Comparison of ENCODE assay signal across 11 cellular contexts in the genomic region with DNA sequence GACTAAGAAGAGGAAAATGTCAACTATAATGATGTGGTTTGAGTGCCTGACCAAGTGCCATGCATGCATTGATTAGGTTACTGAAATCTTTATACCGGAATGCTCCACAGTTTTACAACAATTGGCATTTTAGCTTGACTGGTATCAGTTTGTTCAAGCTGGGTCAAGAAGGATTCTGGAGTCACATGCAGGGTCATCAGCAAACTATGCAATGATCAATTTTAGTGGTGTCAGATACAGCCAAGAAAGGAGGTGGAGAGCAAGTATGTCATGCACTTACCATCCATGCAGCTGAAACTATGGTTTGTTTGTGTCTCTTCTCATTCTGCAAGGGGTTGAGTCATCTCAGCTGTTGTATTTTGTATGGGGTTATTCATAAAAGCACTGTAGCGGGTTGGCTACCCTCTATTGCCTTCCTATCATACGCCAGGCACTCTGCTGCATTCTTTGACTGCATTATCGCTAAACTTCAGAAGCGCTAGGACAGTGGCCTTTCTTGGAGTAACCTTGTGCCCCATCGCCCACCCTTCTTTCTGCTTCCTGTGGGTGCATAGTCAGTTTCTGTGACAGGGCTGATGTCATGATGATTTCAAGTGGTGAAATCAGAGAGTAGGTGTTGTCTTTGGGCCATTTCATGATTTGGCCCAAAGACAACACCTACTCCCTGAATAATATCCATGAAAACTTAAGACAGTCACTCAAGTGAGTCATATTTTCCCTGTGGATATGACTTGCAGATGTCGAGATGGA.
DNase-seq lines count a peak whose midpoint lies in the region; ATAC-seq and TF ChIP-seq lines count a peak whose summit lies in the region.
"Had no signal": no experiment of that assay in that cellular context is flagged by ENCODE, and none has a peak within 500 bp of the region (broad histone marks: within the 10 kb centered on the region; RNA-seq: fewer than 3 reads in every experiment).

No MANE protein-coding gene starts in this region.

- H3K79me2 ChIP-seq in mesendoderm (ENCODE audit: control insufficient read depth, insufficient read depth, low read length) = no peaks in the 10 kb centered on the region

- H3K36me3 ChIP-seq in heart right ventricle = no peaks in the 10 kb centered on the region
- H3K36me3 ChIP-seq in mesendoderm (ENCODE audit: control insufficient read depth, insufficient read depth, low read length) = no peaks in the 10 kb centered on the region

- H3K27ac ChIP-seq in heart right ventricle (peak overlapping the region in 5 of 10 donors; percentile 3 to 67 (median 43)), mesendoderm (ENCODE audit: low read depth, low read length) (no peak overlapping the region)
- no peak overlapping the region for H3K27ac ChIP-seq in CD4-positive, alpha-beta T cell (ENCODE audit: low read depth, low read length)
- H3K27ac ChIP-seq: VCaP had no signal

- H3K9me3 Mint-ChIP-seq in activated T-helper 17 cell treated with anti-CD3 and anti-CD28 coated beads, Interleukin-2, amount 50 U/mL, for 72 hours = no peaks in the 10 kb centered on the region
- H3K9me3 Mint-ChIP-seq in CD4-positive, alpha-beta T cell = no peaks in the 10 kb centered on the region

- peaks cover 0 to 32% (median 8%) of the 10 kb centered on the region in 9 donors for H3K4me1 ChIP-seq in heart right ventricle
- H3K4me1 ChIP-seq in mesendoderm (ENCODE audit: control insufficient read depth, low read depth, low read length) = no peaks in the 10 kb centered on the region

- no peak overlapping the region for H2BK5ac ChIP-seq in mesendoderm (ENCODE audit: low read length)

- 72 to 79% methylated on average over 7 of the region's 7 CpGs for WGBS in heart right ventricle, 2 donors
- no CpG with 5 or more reads among the region's 7 CpGs for WGBS in mesendoderm (ENCODE audit: extremely low coverage, insufficient coverage, low lambda C conversion rate)

- peaks cover 13% of the 10 kb centered on the region for H3K27me3 Mint-ChIP-seq in activated T-helper 17 cell treated with anti-CD3 and anti-CD28 coated beads, Interleukin-2, amount 50 U/mL, for 72 hours
- peaks cover 35% of the 10 kb centered on the region for H3K27me3 Mint-ChIP-seq in CD4-positive, alpha-beta T cell

- peak overlapping the region; percentile 63 for H3K27ac Mint-ChIP-seq in activated T-helper 17 cell treated with anti-CD3 and anti-CD28 coated beads, Interleukin-2, amount 50 U/mL, for 72 hours
- H3K27ac Mint-ChIP-seq in CD4-positive, alpha-beta T cell = no peak overlapping the region

- H2AK5ac ChIP-seq in mesendoderm (ENCODE audit: low read length) = no peak overlapping the region

- H3K56ac ChIP-seq in mesendoderm (ENCODE audit: low read length) = no peak overlapping the region

- peak overlapping the region; percentile 10 for H3K4me3 Mint-ChIP-seq in activated T-helper 17 cell treated with anti-CD3 and anti-CD28 coated beads, Interleukin-2, amount 50 U/mL, for 72 hours
- H3K4me3 Mint-ChIP-seq in CD4-positive, alpha-beta T cell = no peak overlapping the region

- H3K4ac ChIP-seq in mesendoderm (ENCODE audit: low read depth, low read length) = no peak overlapping the region

- no peak overlapping the region for H3K18ac ChIP-seq in mesendoderm (ENCODE audit: low read length)

- H3K4me3 ChIP-seq in heart right ventricle (no peak overlapping the region), mesendoderm (ENCODE audit: low read length) (no peak overlapping the region)

- POLR2A ChIA-PET in CD4-positive, alpha-beta T cell (lab: Charles Lee) = no interaction called here

- no peak overlapping the region for H4K5ac ChIP-seq in mesendoderm (ENCODE audit: low read length)

- H3K23ac ChIP-seq in mesendoderm (ENCODE audit: low read length) = no peak overlapping the region

- H3K79me1 ChIP-seq in mesendoderm (ENCODE audit: low read length) = no peaks in the 10 kb centered on the region

- H3K36me3 Mint-ChIP-seq in activated T-helper 17 cell treated with anti-CD3 and anti-CD28 coated beads, Interleukin-2, amount 50 U/mL, for 72 hours (ENCODE audit: low read depth) = no peaks in the 10 kb centered on the region
- no peaks in the 10 kb centered on the region for H3K36me3 Mint-ChIP-seq in CD4-positive, alpha-beta T cell (ENCODE audit: low read depth)

- H3K9me3 ChIP-seq in heart right ventricle = no peaks in the 10 kb centered on the region
- no peaks in the 10 kb centered on the region for H3K9me3 ChIP-seq in CD4-positive, alpha-beta T cell (ENCODE audit: control insufficient read depth, low read length)

- no peak overlapping the region for H2BK120ac ChIP-seq in mesendoderm (ENCODE audit: low read depth, low read length)

- H3K27me3 ChIP-seq in heart right ventricle (no peaks in the 10 kb centered on the region), mesendoderm (ENCODE audit: insufficient read depth, low read length, poor library complexity) (no peaks in the 10 kb centered on the region)
- peaks cover 5% of the 10 kb centered on the region for H3K27me3 ChIP-seq in CD4-positive, alpha-beta T cell (ENCODE audit: control insufficient read depth, insufficient read depth, low read length)
- H3K27me3 ChIP-seq: dorsolateral prefrontal cortex had no signal

- H2BK15ac ChIP-seq in mesendoderm (replicated peaks; ENCODE audit: low read depth) = no peak overlapping the region

- intact Hi-C loops in heart right ventricle (cut with DNase I) = no loop called here
- intact Hi-C loops in CD4-positive, alpha-beta T cell (cut with DNase I, micrococcal nuclease) = no loop called here

- CTCF ChIA-PET in CD4-positive, alpha-beta T cell (lab: Charles Lee) = interaction anchor here (1.6 kb wide), 1 partner anchor 12 kb away, joined by 4 read pairs; no protein-coding TSS in a partner anchor

- no peak overlapping the region for H3K9ac ChIP-seq in mesendoderm (ENCODE audit: low read length)

- no peak overlapping the region for H3K4me2 ChIP-seq in mesendoderm (ENCODE audit: low read length)

- no peak for TF ChIP-seq CTCF in heart right ventricle (IDR thresholded peaks at IDR 0.05)
- no peak for TF ChIP-seq CTCF in CD4-positive, alpha-beta T cell (IDR thresholded peaks at IDR 0.05)

- ATAC-seq in activated T-helper 17 cell treated with anti-CD3 and anti-CD28 coated beads, Interleukin-2, amount 50 U/mL, for 72 hours (replicated peaks) = peak; percentile 92
- ATAC-seq in heart right ventricle (peak; percentile 29 to 60 (median 48)), HG03439 (IDR thresholded peaks at IDR 0.05; ENCODE audit: unreplicated experiment) (no peak), HG03521 (IDR thresholded peaks at IDR 0.05; ENCODE audit: unreplicated experiment) (no peak)
- no peak for ATAC-seq in CD4-positive, alpha-beta T cell (ENCODE audit: poor library complexity)

- H3K4me1 Mint-ChIP-seq in activated T-helper 17 cell treated with anti-CD3 and anti-CD28 coated beads, Interleukin-2, amount 50 U/mL, for 72 hours = peaks cover 8% of the 10 kb centered on the region
- no peaks in the 10 kb centered on the region for H3K4me1 Mint-ChIP-seq in CD4-positive, alpha-beta T cell (ENCODE audit: low read depth)

- no peak overlapping the region for H4K8ac ChIP-seq in mesendoderm (ENCODE audit: low read depth, low read length)

- peak; percentile 22 for DNase-seq in stimulated activated CD4-positive, alpha-beta T cell treated with anti-CD3 and anti-CD28 coated beads, Interleukin-15, amount 100 ng/mL, for 24 hours
- no peak for DNase-seq in stimulated activated CD4-positive, alpha-beta T cell treated with anti-CD3 and anti-CD28 coated beads, Interleukin-4, amount 100 ng/mL, for 1 hour
- DNase-seq in heart right ventricle = no peak
- DNase-seq in mesendoderm = no peak
- DNase-seq in CD4-positive, alpha-beta T cell = no peak
- DNase-seq: dorsolateral prefrontal cortex, NCI-H2107 had no signal

Comparison
In these comparisons a context has a peak if more than half of its experiments do, and no peak if none do; other contexts are left out.
1. ATAC-seq: peak in activated T-helper 17 cell treated with anti-CD3 and anti-CD28 coated beads, Interleukin-2, amount 50 U/mL, for 72 hours (single experiment) and heart right ventricle (8 of 8); none in HG03439 (single experiment), CD4-positive, alpha-beta T cell (single experiment) and HG03521 (single experiment).